ENCODE assay signal across 36 cellular contexts in the genomic region with DNA sequence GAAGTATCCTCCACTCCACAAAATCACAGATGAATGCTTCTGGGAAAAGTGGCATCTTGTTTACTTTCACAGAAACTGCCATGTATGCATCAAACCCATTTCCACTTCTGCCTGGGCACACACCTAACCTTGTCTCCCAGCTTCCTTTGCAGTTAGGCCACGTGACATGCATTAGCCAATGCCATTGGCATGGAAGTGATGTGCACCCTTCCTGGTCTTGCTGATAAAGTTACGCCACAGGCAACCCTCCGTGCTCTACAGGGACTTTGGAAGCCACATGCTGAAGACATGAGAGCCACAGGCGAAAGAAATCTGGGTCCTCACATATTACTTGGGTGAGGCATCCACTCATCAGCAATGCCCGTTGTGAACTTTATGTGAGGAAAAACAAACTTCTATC.
"Had no signal": no experiment of that assay in that cellular context is flagged by ENCODE, and none has a peak within 500 bp of the region (broad histone marks: within the 10 kb centered on the region; RNA-seq: fewer than 3 reads in every experiment).

No MANE protein-coding gene starts in this region.

- H3K9me3 Mint-ChIP-seq: activated CD4-positive, alpha-beta memory T cell treated with anti-CD3 and anti-CD28 coated beads for 36 hours; activated naive CD4-positive, alpha-beta T cell treated with anti-CD3 and anti-CD28 coated beads, Interleukin-2, amount 50 U/mL, for 24 hours; activated naive CD8-positive, alpha-beta T cell treated with anti-CD3 and anti-CD28 coated beads, Interleukin-2, amount 50 U/mL, for 24 hours had no signal

- H3K4me1 Mint-ChIP-seq: activated B cell treated with CpG ODN at 0.5 μM for 24 hours; activated CD8-positive, alpha-beta memory T cell treated with anti-CD3 and anti-CD28 coated beads, Interleukin-2, amount 10 ng/mL, durations not matched to agents 7 days and 5 days; activated naive CD4-positive, alpha-beta T cell treated with anti-CD3 and anti-CD28 coated beads, Interleukin-2, amount 50 U/mL, for 24 hours; activated naive CD8-positive, alpha-beta T cell treated with anti-CD3 and anti-CD28 coated beads for 36 hours; activated naive CD8-positive, alpha-beta T cell treated with anti-CD3 and anti-CD28 coated beads, Interleukin-2, amount 50 U/mL, for 24 hours; endodermal cell had no signal

- H3K27me3 Mint-ChIP-seq: activated CD4-positive, alpha-beta memory T cell treated with anti-CD3 and anti-CD28 coated beads for 36 hours; activated naive CD8-positive, alpha-beta T cell treated with anti-CD3 and anti-CD28 coated beads, Interleukin-2, amount 50 U/mL, for 24 hours had no signal

- H3K4me3 ChIP-seq: adrenal gland, body of pancreas, cardiac muscle cell, colonic mucosa, gastrocnemius medialis, heart left ventricle had no signal

- H3K36me3 Mint-ChIP-seq: activated CD8-positive, alpha-beta memory T cell treated with anti-CD3 and anti-CD28 coated beads, Interleukin-2, amount 10 ng/mL, durations not matched to agents 7 days and 5 days; activated naive CD4-positive, alpha-beta T cell treated with anti-CD3 and anti-CD28 coated beads, Interleukin-2, amount 50 U/mL, for 24 hours; activated naive CD8-positive, alpha-beta T cell treated with anti-CD3 and anti-CD28 coated beads for 36 hours had no signal

- DNase-seq: activated B cell treated with CpG ODN at 0.5 μM for 24 hours; activated CD4-positive, alpha-beta memory T cell treated with anti-CD3 and anti-CD28 coated beads for 36 hours; activated CD4-positive, alpha-beta T cell treated with anti-CD3 and anti-CD28 coated beads for 48 hours; activated CD8-positive, alpha-beta memory T cell treated with anti-CD3 and anti-CD28 coated beads, Interleukin-2, amount 10 ng/mL, durations not matched to agents 7 days and 5 days; activated CD8-positive, alpha-beta memory T cell treated with anti-CD3 and anti-CD28 coated beads, Interleukin-2, amount 50 U/mL, for 4 hours; activated CD8-positive, alpha-beta T cell treated with anti-CD3 and anti-CD28 coated beads, Interleukin-2, amount 10 ng/mL, durations not matched to agents 7 days and 5 days; activated effector memory CD4-positive, alpha-beta T cell treated with anti-CD3 and anti-CD28 coated beads, Interleukin-2, amount 50 U/mL, for 16 hours; activated naive CD4-positive, alpha-beta T cell treated with anti-CD3 and anti-CD28 coated beads for 36 hours; activated naive CD8-positive, alpha-beta T cell treated with anti-CD3 and anti-CD28 coated beads for 36 hours; activated naive CD8-positive, alpha-beta T cell treated with anti-CD3 and anti-CD28 coated beads, Interleukin-2, amount 50 U/mL, for 24 hours; activated T-cell treated with anti-CD3 and anti-CD28 coated beads, Interleukin-2, amount 50 U/mL, for 1 hour; activated T-cell treated with anti-CD3 and anti-CD28 coated beads, Interleukin-2, amount 50 U/mL, for 48 hours; adrenal gland; amygdala; aorta; body of pancreas; central memory CD4-positive, alpha-beta T cell; cerebellar nuclear complex; colonic mucosa; effector CD8-positive, alpha-beta T cell; endodermal cell; foreskin keratinocyte; gastrocnemius medialis; glutamatergic neuron; heart left ventricle; T-helper 1 cell; T-helper 17 cell; T1000; WERI-Rb-1 had no signal

- H3K9me3 ChIP-seq: adrenal gland, body of pancreas, colonic mucosa, gastrocnemius medialis had no signal

- H3K27ac ChIP-seq: adrenal gland, body of pancreas, cardiac muscle cell, colonic mucosa, foreskin keratinocyte, gastrocnemius medialis, WERI-Rb-1 had no signal

- ATAC-seq: activated CD4-positive, CD25-positive, alpha-beta regulatory T cell treated with anti-CD3 and anti-CD28 coated beads, Interleukin-2, amount 50 U/mL, for 24 hours; activated CD8-positive, alpha-beta memory T cell treated with anti-CD3 and anti-CD28 coated beads, Interleukin-2, amount 10 ng/mL, durations not matched to agents 7 days and 5 days; activated CD8-positive, alpha-beta T cell treated with anti-CD3 and anti-CD28 coated beads, Interleukin-2, amount 10 ng/mL, durations not matched to agents 7 days and 5 days; activated naive CD8-positive, alpha-beta T cell treated with anti-CD3 and anti-CD28 coated beads, Interleukin-2, amount 50 U/mL, for 24 hours; body of pancreas; esophagus mucosa; foreskin keratinocyte; gastrocnemius medialis; T-helper 17 cell had no signal

- H3K4me3 Mint-ChIP-seq: activated B cell treated with CpG ODN at 0.5 μM for 24 hours; activated CD4-positive, alpha-beta memory T cell treated with anti-CD3 and anti-CD28 coated beads for 36 hours; activated CD8-positive, alpha-beta memory T cell treated with anti-CD3 and anti-CD28 coated beads, Interleukin-2, amount 10 ng/mL, durations not matched to agents 7 days and 5 days; activated CD8-positive, alpha-beta T cell treated with anti-CD3 and anti-CD28 coated beads, Interleukin-2, amount 10 ng/mL, durations not matched to agents 7 days and 5 days; activated naive CD4-positive, alpha-beta T cell treated with anti-CD3 and anti-CD28 coated beads for 36 hours; activated naive CD4-positive, alpha-beta T cell treated with anti-CD3 and anti-CD28 coated beads, Interleukin-2, amount 50 U/mL, for 24 hours; activated naive CD8-positive, alpha-beta T cell treated with anti-CD3 and anti-CD28 coated beads for 36 hours; activated naive CD8-positive, alpha-beta T cell treated with anti-CD3 and anti-CD28 coated beads, Interleukin-2, amount 50 U/mL, for 24 hours; activated T-helper 1 cell treated with anti-CD3 and anti-CD28 coated beads, Interleukin-12 subunit alpha, Interleukin-12 subunit beta, Interleukin-2, Interleukin-4 antibody, amounts not matched to agents 30 ng/mL and 10 ng/mL and 1 ng/mL, durations not matched to agents 14 hours and 24 hours and 36 hours; endodermal cell; T-helper 17 cell; T-helper 2 cell treated with Interferon-gamma antibody and Interleukin-4, amounts not matched to agents 5 μg/mL and 100 μg/mL, for 36 hours had no signal

- H3K4me1 ChIP-seq: adrenal gland, body of pancreas, colonic mucosa, foreskin keratinocyte, gastrocnemius medialis had no signal

- H3K36me3 ChIP-seq: adrenal gland, cardiac muscle cell, colonic mucosa, gastrocnemius medialis, heart left ventricle, WERI-Rb-1 had no signal

- H3K27ac Mint-ChIP-seq: activated B cell treated with CpG ODN at 0.5 μM for 24 hours; activated CD4-positive, alpha-beta memory T cell treated with anti-CD3 and anti-CD28 coated beads for 36 hours; activated CD8-positive, alpha-beta memory T cell treated with anti-CD3 and anti-CD28 coated beads, Interleukin-2, amount 10 ng/mL, durations not matched to agents 7 days and 5 days; activated CD8-positive, alpha-beta T cell treated with anti-CD3 and anti-CD28 coated beads, Interleukin-2, amount 10 ng/mL, durations not matched to agents 7 days and 5 days; activated naive CD4-positive, alpha-beta T cell treated with anti-CD3 and anti-CD28 coated beads for 36 hours; activated naive CD4-positive, alpha-beta T cell treated with anti-CD3 and anti-CD28 coated beads, Interleukin-2, amount 50 U/mL, for 24 hours; activated naive CD8-positive, alpha-beta T cell treated with anti-CD3 and anti-CD28 coated beads for 36 hours; activated naive CD8-positive, alpha-beta T cell treated with anti-CD3 and anti-CD28 coated beads, Interleukin-2, amount 50 U/mL, for 24 hours; activated T-helper 1 cell treated with anti-CD3 and anti-CD28 coated beads, Interleukin-12 subunit alpha, Interleukin-12 subunit beta, Interleukin-2, Interleukin-4 antibody, amounts not matched to agents 30 ng/mL and 10 ng/mL and 1 ng/mL, durations not matched to agents 14 hours and 24 hours and 36 hours; activated T-helper 2 cell treated with anti-CD3 and anti-CD28 coated beads, Interferon-gamma antibody, Interleukin-2, Interleukin-4, amounts not matched to agents 10 μg/mL and 5 μg/mL and 100 μg/mL, durations not matched to agents 14 hours and 24 hours and 36 hours; endodermal cell; T-helper 17 cell; T-helper 2 cell treated with Interferon-gamma antibody and Interleukin-4, amounts not matched to agents 5 μg/mL and 100 μg/mL, for 36 hours had no signal

- H3K27me3 ChIP-seq: adrenal gland, body of pancreas, cardiac muscle cell, colonic mucosa, gastrocnemius medialis, heart left ventricle had no signal
